ENCODE assay signal across 8 cellular contexts in the genomic region with DNA sequence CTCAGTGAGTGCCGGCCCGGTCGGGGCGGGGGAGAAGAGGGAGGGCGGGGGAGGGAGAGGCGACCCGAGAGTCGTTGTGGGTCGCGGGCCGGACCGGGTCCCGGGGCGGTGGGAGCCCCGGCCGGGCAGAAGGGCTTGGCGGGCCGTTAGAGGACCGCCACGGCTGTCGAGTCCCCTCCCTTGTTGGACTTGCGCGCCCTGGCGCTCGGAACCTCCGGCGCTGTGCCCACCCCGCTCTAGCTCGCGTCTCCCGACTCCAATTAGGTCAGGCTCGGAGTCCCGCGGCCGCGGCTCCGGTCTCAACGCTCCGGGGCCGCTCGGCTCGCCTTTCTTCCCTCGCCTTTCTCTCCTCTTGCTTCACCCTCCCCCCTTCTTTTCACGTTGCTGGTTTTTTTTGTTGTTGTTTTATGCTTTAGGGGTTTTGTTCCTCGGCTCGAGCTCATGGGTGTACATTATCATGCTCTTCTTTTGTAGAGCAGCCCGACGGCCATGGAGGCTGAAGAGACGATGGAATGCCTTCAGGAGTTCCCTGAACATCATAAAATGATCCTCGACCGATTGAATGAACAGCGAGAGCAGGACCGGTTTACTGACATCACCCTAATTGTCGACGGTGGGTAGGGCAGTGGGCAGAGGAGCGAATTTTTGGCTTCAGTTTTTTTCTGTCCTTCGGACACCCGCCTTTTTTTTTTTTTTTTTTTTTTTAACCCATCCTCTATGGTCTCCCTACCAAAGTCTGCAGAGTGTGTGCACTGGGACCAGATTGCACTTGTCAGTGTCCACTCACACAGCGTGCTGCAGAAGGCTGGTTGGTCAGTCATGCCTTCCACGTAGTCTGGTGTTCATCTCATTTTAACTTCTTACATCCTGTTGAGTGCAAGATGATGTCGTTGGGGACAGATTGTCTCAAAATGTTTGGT. TPM values are rescaled to one million over a fixed set of nuclear protein-coding genes. Genes with fewer than 3 reads are reported as not detected.
DNase-seq lines count a peak whose midpoint lies in the region; ATAC-seq, FAIRE-seq and TF ChIP-seq lines count a peak whose summit lies in the region.

No MANE protein-coding gene starts in this region.

- no peak for TF ChIP-seq EP300 in HepG2 (IDR thresholded peaks at IDR 0.05; ENCODE audit: low read depth in 2 of 2, low read length in 2 of 2)
- no peak for TF ChIP-seq EP300 in HepG2 (CRISPR knock-in tag; IDR thresholded peaks at IDR 0.05; ENCODE audit: borderline replicate concordance)

- DNase-seq in NCI-H2081 (lab: John Stamatoyannopoulos, UW) (peak; percentile 26 to 85), NCI-H2081 treated with DMSO at 0.1 percent for 48 hours (lab: John Stamatoyannopoulos, UW) (no peak), GM20000 (ENCODE audit: low spot score) (peak; percentile 50), colonic mucosa (peak; percentile 41), HepG2 (ENCODE audit: low spot score) (peak; percentile 8)

- H3K4me3 ChIP-seq in colonic mucosa (peak overlapping the region; percentile 84), HepG2 (replicated peaks in 1 of 3; ENCODE audit: insufficient read depth in 1 of 3, low read depth in 2 of 3, low read length in 3 of 3) (peak overlapping the region; percentile 88 to 97 (median 92))

- ATAC-seq in HG03571 (IDR thresholded peaks at IDR 0.05; ENCODE audit: unreplicated experiment) (peak; percentile 35), HepG2 (peak; percentile 82)

- peaks cover 51% of the 10 kb centered on the region for H3K79me2 ChIP-seq in HepG2 (ENCODE audit: insufficient read depth, low read length)

- no peaks in the 10 kb centered on the region; the same call in 1 of the 2 replicates for H4K20me1 ChIP-seq in HepG2 (ENCODE audit: insufficient read depth, low read length)

- peaks cover 4% of the 10 kb centered on the region for H3K4me1 ChIP-seq in colonic mucosa
- H3K4me1 ChIP-seq in HepG2 (ENCODE audit: insufficient read depth, low read length) = peaks cover 54% of the 10 kb centered on the region

- POLR2A ChIA-PET in HepG2 (lab: Yijun Ruan, JAX) = interaction anchor here (0.6 to 2.7 kb wide), 42 partner anchors 8 to 1218 kb away, joined by 3 to 39 read pairs (median 4); a partner anchor contains a TSS

- H3K4me2 ChIP-seq in HepG2 (ENCODE audit: low read depth, low read length) = peak overlapping the region; percentile 87

- peak; percentile 65 for FAIRE-seq in HepG2 (lab: Jason Lieb, UNC)

- peak in 1 of 2 experiments; percentile 59; a peak in 2 of 4 replicates for TF ChIP-seq POLR2A in HepG2 (IDR thresholded peaks at IDR 0.05; ENCODE audit: insufficient read depth in 1 of 2, low read depth in 2 of 2, low read length in 2 of 2)

- WGBS in HepG2 (ENCODE audit: low lambda C conversion rate) = under 1% methylated on average over 31 of the region's 61 CpGs

- CTCF ChIA-PET in HepG2 (lab: Yijun Ruan, JAX; ENCODE audit: low intra/inter-chr PET ratio, low total read pairs) = interaction anchor here (1.8 kb wide), 1 partner anchor 16 kb away, joined by 7 read pairs; no protein-coding TSS in a partner anchor

- H2AFZ ChIP-seq in HepG2 (ENCODE audit: low read length) = no peak overlapping the region

- in situ Hi-C loops in HepG2 (cut with HindIII; ENCODE audit: extremely low pct_ligation_motif_present, low pct_unique_long_range_greater_than_20kb) = no loop called here

- TF ChIP-seq CTCF in GM20000 (IDR thresholded peaks at IDR 0.05; ENCODE audit: extremely low read depth, missing control alignments) (no peak), colonic mucosa (IDR thresholded peaks at IDR 0.05) (no peak), HepG2 (CRISPR knock-in tag; IDR thresholded peaks at IDR 0.05) (no peak)

- H3K9ac ChIP-seq in colonic mucosa (ENCODE audit: low read depth in 2 of 2, low read length in 2 of 2) (peak overlapping the region; percentile 81 to 89), HepG2 (ENCODE audit: insufficient read depth, low read depth, low read length) (peak overlapping the region; percentile 95)

- no TSS peak for BruUV-seq in HepG2 (replicated peaks; lab: Mats Ljungman, UMichigan)

- no peak; the same call in none of the 2 replicates for TF ChIP-seq RAD21 in HepG2 (CRISPR knock-in tag; IDR thresholded peaks at IDR 0.05)

- H3K27me3 ChIP-seq in colonic mucosa (no peaks in the 10 kb centered on the region), HepG2 (ENCODE audit: control insufficient read depth in 1 of 2, insufficient read depth in 2 of 2, low read length in 2 of 2) (no peaks in the 10 kb centered on the region; a peak in 1 of 5 replicates)

- no peaks in the 10 kb centered on the region for H3K36me3 ChIP-seq in colonic mucosa
- peaks cover 3 to 30% of the 10 kb centered on the region in 2 experiments; a peak in 4 of 5 replicates for H3K36me3 ChIP-seq in HepG2 (replicated peaks in 1 of 2; ENCODE audit: control insufficient read depth in 1 of 2, insufficient read depth in 2 of 2, low read length in 2 of 2)

- no peaks in the 10 kb centered on the region for H3K9me3 ChIP-seq in colonic mucosa
- H3K9me3 ChIP-seq in HepG2 (ENCODE audit: low read length) = no peaks in the 10 kb centered on the region

- intact Hi-C loops in colonic mucosa (cut with DNase I) (loop anchor here (5.0 kb wide), 1 partner anchor 190 kb away; a partner anchor contains a TSS), HepG2 (cut with micrococcal nuclease; ENCODE audit: unreplicated experiment) (loop anchor here (1.0 to 10.0 kb wide), 4 partner anchors 57 to 307 kb away; a partner anchor contains a TSS)

- H3K27ac ChIP-seq in colonic mucosa (peak overlapping the region; percentile 96), HepG2 (ENCODE audit: extremely low read length, insufficient read depth, low read length) (peak overlapping the region; percentile 98), temporal lobe (ENCODE audit: low read depth, low read length) (peak overlapping the region; percentile 82)

TF ChIP-seq in PFSK-1, 5 proteins besides CTCF, POLR2A, EP300 and RAD21 (continues in another document):
- TF ChIP-seq SIN3A (IDR thresholded peaks at IDR 0.05; ENCODE audit: borderline replicate concordance, insufficient read depth, low read length) (peak; percentile 36; the same call in 1 of the 2 replicates), POLR2AphosphoS5 (IDR thresholded peaks at IDR 0.05; ENCODE audit: low read depth, low read length) (peak; percentile 62), FOXP2 (optimal IDR thresholded peaks at IDR 0.05; ENCODE audit: borderline replicate concordance, extremely low read depth, extremely low read length, insufficient read depth) (no peak), TAF1 (IDR thresholded peaks at IDR 0.05; ENCODE audit: borderline replicate concordance, insufficient read depth, low read length) (0 out of 2 replicates have a peak, but pooled peaks have one; percentile 28)

TF ChIP-seq in HepG2, 621 proteins besides CTCF, POLR2A, EP300 and RAD21 (continues in another document):
- no peak for TF ChIP-seq NCOA1 (CRISPR knock-in tag; IDR thresholded peaks at IDR 0.05)
- TF ChIP-seq POLR2AphosphoS5 (IDR thresholded peaks at IDR 0.05; ENCODE audit: low read depth, low read length) = no peak; the same call in 1 of the 2 replicates
- TF ChIP-seq, protein P1, sequence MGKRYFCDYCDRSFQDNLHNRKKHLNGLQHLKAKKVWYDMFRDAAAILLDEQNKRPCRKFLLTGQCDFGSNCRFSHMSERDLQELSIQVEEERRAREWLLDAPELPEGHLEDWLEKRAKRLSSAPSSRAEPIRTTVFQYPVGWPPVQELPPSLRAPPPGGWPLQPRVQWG (CRISPR knock-in tag; IDR thresholded peaks at IDR 0.05; ENCODE audit: borderline replicate concordance, low read depth) = no peak
- no peak for TF ChIP-seq RFX3 (CRISPR knock-in tag; IDR thresholded peaks at IDR 0.05)
- TF ChIP-seq, protein P2, sequence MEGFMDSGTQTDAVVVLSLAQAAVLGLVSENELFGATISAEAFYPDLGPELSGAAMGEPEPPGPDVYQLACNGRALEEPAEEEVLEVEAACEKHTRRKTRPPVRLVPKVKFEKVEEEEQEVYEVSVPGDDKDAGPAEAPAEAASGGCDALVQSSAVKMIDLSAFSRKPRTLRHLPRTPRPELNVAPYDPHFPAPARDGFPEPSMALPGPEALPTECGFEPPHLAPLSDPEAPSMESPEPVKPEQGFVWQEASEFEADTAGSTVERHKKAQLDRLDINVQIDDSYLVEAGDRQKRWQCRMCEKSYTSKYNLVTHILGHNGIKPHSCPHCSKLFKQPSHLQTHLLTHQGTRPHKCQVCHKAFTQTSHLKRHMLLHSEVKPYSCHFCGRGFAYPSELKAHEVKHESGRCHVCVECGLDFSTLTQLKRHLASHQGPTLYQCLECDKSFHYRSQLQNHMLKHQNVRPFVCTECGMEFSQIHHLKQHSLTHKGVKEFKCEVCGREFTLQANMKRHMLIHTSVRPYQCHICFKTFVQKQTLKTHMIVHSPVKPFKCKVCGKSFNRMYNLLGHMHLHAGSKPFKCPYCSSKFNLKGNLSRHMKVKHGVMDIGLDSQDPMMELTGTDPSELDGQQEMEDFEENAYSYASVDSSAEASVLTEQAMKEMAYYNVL (CRISPR knock-in tag; IDR thresholded peaks at IDR 0.05; ENCODE audit: borderline replicate concordance) = no peak

RNA-seq across cellular contexts. Expression of a gene that starts 1.1 kb away (rescaled TPM):
- polyA plus RNA-seq in PFSK-1 (2012; ENCODE audit: insufficient read length, low read depth) = 13.6 TPM
- total RNA-seq in colonic mucosa = 10 to 100 TPM; 21.8 to 23.5 TPM
- total RNA-seq in HepG2 (2016; rRNA removed; fragmentation: Illumina TruSeq; extraction: Trizol) = 30.4 and 33.3 TPM in 2 replicates
- 20.6 and 21.5 TPM in 2 replicates for total RNA-seq in HepG2 (2016; cell fraction: cytosol; rRNA removed; fragmentation: Illumina TruSeq; extraction: Trizol; ENCODE audit: low read depth)
- total RNA-seq in HepG2 (2016; cell fraction: insoluble cytoplasmic fraction; rRNA removed; fragmentation: Illumina TruSeq; extraction: Trizol) = 31.8 and 34.8 TPM in 2 replicates
- total RNA-seq in HepG2 (2016; cell fraction: membrane; rRNA removed; fragmentation: Illumina TruSeq; extraction: Trizol) = 24.7 and 24.8 TPM in 2 replicates
- total RNA-seq in HepG2 (2016; cell fraction: nucleus; rRNA removed; fragmentation: Illumina TruSeq; extraction: Trizol) = 35.3 and 43.2 TPM in 2 replicates
- polyA plus RNA-seq in HepG2 (2011; rRNA removed) = 17.5 and 20.6 TPM in 2 replicates
- polyA plus RNA-seq in HepG2 (2011; cell fraction: cytosol; rRNA removed) = 9.6 and 12.2 TPM in 2 replicates
- polyA plus RNA-seq in HepG2 (2011; cell fraction: nucleus; rRNA removed) = 23.3 and 27.2 TPM in 2 replicates
- 15.7 and 18.4 TPM in 2 replicates for polyA plus RNA-seq in HepG2 (2012)
- polyA plus RNA-seq in HepG2 (2016; cell fraction: cytosol; fragmentation: Illumina TruSeq; extraction: Trizol; ENCODE audit: low read depth) = 5.8 and 7.5 TPM in 2 replicates
- polyA plus RNA-seq in HepG2 (2016; cell fraction: insoluble cytoplasmic fraction; fragmentation: Illumina TruSeq; extraction: Trizol; ENCODE audit: low read depth) = 41.5 and 42.5 TPM in 2 replicates
- polyA plus RNA-seq in HepG2 (2016; cell fraction: membrane; fragmentation: Illumina TruSeq; extraction: Trizol; ENCODE audit: low read depth) = 14.9 and 15.7 TPM in 2 replicates
- polyA plus RNA-seq in HepG2 (2016; cell fraction: nucleus; fragmentation: Illumina TruSeq; extraction: Trizol; ENCODE audit: insufficient read depth, low read depth) = 48.4 and 55.5 TPM in 2 replicates
- 16.7 and 49.5 TPM in 2 replicates for polyA minus RNA-seq in HepG2 (2011; rRNA and poly(A)+ RNA removed; ENCODE audit: low replicate concordance)
- 13.2 and 14.4 TPM in 2 replicates for polyA minus RNA-seq in HepG2 (2011; cell fraction: cytosol; rRNA and poly(A)+ RNA removed)
- 62.0 and 70.7 TPM in 2 replicates for polyA minus RNA-seq in HepG2 (2011; cell fraction: nucleus; rRNA and poly(A)+ RNA removed)
- total RNA-seq in temporal lobe = 53.1 TPM
